15 cellular contexts compared by ENCODE assay signal in genomic region chr21:28867401-28867800, GRCh38.
"Had no signal": no experiment of that assay in that cellular context is flagged by ENCODE, and none has a peak within 500 bp of the region (broad histone marks: within the 10 kb centered on the region; RNA-seq: fewer than 3 reads in every experiment).

No MANE protein-coding gene starts in this region.

- H3K4me3 ChIP-seq: gastroesophageal sphincter, left lung, ovary, upper lobe of left lung had no signal

- H3K27me3 ChIP-seq: gastroesophageal sphincter, left lung, ovary, upper lobe of left lung had no signal

- DNase-seq: activated CD4-positive, alpha-beta T cell treated with anti-CD3 and anti-CD28 coated beads, Interleukin-2, amount 50 U/mL, for 1 hour; activated CD4-positive, CD25-positive, alpha-beta regulatory T cell; aorta; central memory CD4-positive, alpha-beta T cell; islet precursor cell; left lung; ovary; stimulated activated CD4-positive, alpha-beta T cell treated with anti-CD3 and anti-CD28 coated beads, Interleukin-2, amount 100 ng/mL, for 48 hours; stimulated activated naive CD8-positive, alpha-beta T cell treated with anti-CD3 and anti-CD28 coated beads, Interleukin-15, Interleukin-2, amounts not matched to agents 100 U/mL and 50 U/mL, for 24 hours; T-helper 17 cell; upper lobe of left lung had no signal

- H3K4me3 Mint-ChIP-seq: activated naive CD8-positive, alpha-beta T cell; dendritic cell treated with granulocyte-macrophage colony-stimulating factor and Interleukin-4, amounts not matched to agents 40 ng/mL and 50 ng/mL, for 4 days; T-helper 17 cell had no signal

- H3K27me3 Mint-ChIP-seq: activated naive CD8-positive, alpha-beta T cell; dendritic cell treated with granulocyte-macrophage colony-stimulating factor and Interleukin-4, amounts not matched to agents 40 ng/mL and 50 ng/mL, for 4 days; T-helper 17 cell had no signal

- H3K36me3 ChIP-seq: ovary had no signal

- ATAC-seq: gastroesophageal sphincter; left lung; stimulated activated naive CD8-positive, alpha-beta T cell treated with anti-CD3 and anti-CD28 coated beads, Interleukin-15, Interleukin-2, amounts not matched to agents 100 U/mL and 50 U/mL, for 24 hours; T-helper 17 cell had no signal

- H3K9me3 Mint-ChIP-seq: dendritic cell treated with granulocyte-macrophage colony-stimulating factor and Interleukin-4, amounts not matched to agents 40 ng/mL and 50 ng/mL, for 4 days had no signal

- FAIRE-seq: TTC549 had no signal

- H3K27ac Mint-ChIP-seq: activated naive CD8-positive, alpha-beta T cell; dendritic cell treated with granulocyte-macrophage colony-stimulating factor and Interleukin-4, amounts not matched to agents 40 ng/mL and 50 ng/mL, for 4 days; T-helper 17 cell had no signal
